1 cellular context compared by ENCODE assay signal in genomic region chr5:32339198-32339597, GRCh38.
TF ChIP-seq lines count a peak whose summit lies in the region.

No MANE protein-coding gene starts in this region.

TF ChIP-seq in GM12878, 131 proteins besides CTCF, POLR2A, EP300 and RAD21:
- TF ChIP-seq CEBPZ (IDR thresholded peaks at IDR 0.05; ENCODE audit: low read depth, low read length) = 0 out of 2 replicates have a peak, but pooled peaks have one; percentile 38
- TF ChIP-seq TARDBP (IDR thresholded peaks at IDR 0.05; ENCODE audit: borderline replicate concordance) = no peak
- TF ChIP-seq RELB (IDR thresholded peaks at IDR 0.05; ENCODE audit: low read depth) = no peak
